ENCODE assay signal across 13 cellular contexts in genomic region chr5:91074615-91075014, GRCh38.
A peak's percentile ranks its signal among the peaks of the same experiment; 100 is the strongest.
DNase-seq lines count a peak whose midpoint lies in the region; ATAC-seq and TF ChIP-seq lines count a peak whose summit lies in the region.
"Had no signal": no experiment of that assay in that cellular context is flagged by ENCODE, and none has a peak within 500 bp of the region (broad histone marks: within the 10 kb centered on the region; RNA-seq: fewer than 3 reads in every experiment).

No MANE protein-coding gene starts in this region.

- no peak overlapping the region for H3K27ac ChIP-seq in lung (ENCODE audit: low read depth in 1 of 2, low read length in 1 of 2)
- H3K27ac ChIP-seq: neutrophil had no signal

- WGBS in lung, 2 donors = 76 to 92% methylated on average over 1 of the region's 1 CpG

- TF ChIP-seq CTCF in lung (IDR thresholded peaks at IDR 0.05; ENCODE audit: control extremely low read depth, extremely low read depth) = no peak

- no peak overlapping the region for H3K4me3 ChIP-seq in lung

- ATAC-seq in GM18508 (IDR thresholded peaks at IDR 0.05; ENCODE audit: insufficient read depth, unreplicated experiment) (peak; percentile 70), HG02759 (IDR thresholded peaks at IDR 0.05; ENCODE audit: unreplicated experiment) (peak; percentile 80), lung (ENCODE audit: insufficient read depth, low FRiP score) (no peak)
- ATAC-seq: esophagus mucosa had no signal

- H3K36me3 ChIP-seq in lung (ENCODE audit: control insufficient read depth in 2 of 2, insufficient read depth in 2 of 2, low read length in 2 of 2) = peaks cover 0 to 1% of the 10 kb centered on the region in 2 donors
- H3K36me3 ChIP-seq: neutrophil had no signal

- H3K4me1 ChIP-seq in lung (ENCODE audit: control insufficient read depth in 2 of 2, insufficient read depth in 2 of 2, low read length in 2 of 2) = peaks cover 0 to 4% of the 10 kb centered on the region in 2 donors

- DNase-seq in astrocyte of the hippocampus (ENCODE audit: low read depth, low spot score) (peak; percentile 91), lung (ENCODE audit: low spot score) (peak; percentile 34), pons (ENCODE audit: low spot score) (no peak), NAMALWA (ENCODE audit: low spot score) (no peak), putamen (ENCODE audit: low spot score) (no peak)
- DNase-seq in stimulated activated CD4-positive, alpha-beta T cell treated with anti-CD3 and anti-CD28 coated beads, Interleukin-2, amount 100 ng/mL, for 48 hours = no peak
- DNase-seq: DND-41, H7, NCI-H1048 had no signal

- no peaks in the 10 kb centered on the region for H3K9me3 ChIP-seq in lung (ENCODE audit: control insufficient read depth in 2 of 2, insufficient read depth in 1 of 2, low read length in 1 of 2)
- H3K9me3 ChIP-seq: neutrophil had no signal

- H3K27me3 ChIP-seq in lung (ENCODE audit: control insufficient read depth, insufficient read depth) = no peaks in the 10 kb centered on the region
- H3K27me3 ChIP-seq: neutrophil had no signal

Comparison
In these comparisons a context has a peak if more than half of its experiments do, and no peak if none do; other contexts are left out.
1. DNase-seq: peak in astrocyte of the hippocampus (single experiment) and lung (single experiment); none in pons (single experiment), NAMALWA (single experiment), stimulated activated CD4-positive, alpha-beta T cell treated with anti-CD3 and anti-CD28 coated beads, Interleukin-2, amount 100 ng/mL, for 48 hours (0 of 2) and putamen (single experiment).